8 cellular contexts compared by ENCODE assay signal in the genomic region with DNA sequence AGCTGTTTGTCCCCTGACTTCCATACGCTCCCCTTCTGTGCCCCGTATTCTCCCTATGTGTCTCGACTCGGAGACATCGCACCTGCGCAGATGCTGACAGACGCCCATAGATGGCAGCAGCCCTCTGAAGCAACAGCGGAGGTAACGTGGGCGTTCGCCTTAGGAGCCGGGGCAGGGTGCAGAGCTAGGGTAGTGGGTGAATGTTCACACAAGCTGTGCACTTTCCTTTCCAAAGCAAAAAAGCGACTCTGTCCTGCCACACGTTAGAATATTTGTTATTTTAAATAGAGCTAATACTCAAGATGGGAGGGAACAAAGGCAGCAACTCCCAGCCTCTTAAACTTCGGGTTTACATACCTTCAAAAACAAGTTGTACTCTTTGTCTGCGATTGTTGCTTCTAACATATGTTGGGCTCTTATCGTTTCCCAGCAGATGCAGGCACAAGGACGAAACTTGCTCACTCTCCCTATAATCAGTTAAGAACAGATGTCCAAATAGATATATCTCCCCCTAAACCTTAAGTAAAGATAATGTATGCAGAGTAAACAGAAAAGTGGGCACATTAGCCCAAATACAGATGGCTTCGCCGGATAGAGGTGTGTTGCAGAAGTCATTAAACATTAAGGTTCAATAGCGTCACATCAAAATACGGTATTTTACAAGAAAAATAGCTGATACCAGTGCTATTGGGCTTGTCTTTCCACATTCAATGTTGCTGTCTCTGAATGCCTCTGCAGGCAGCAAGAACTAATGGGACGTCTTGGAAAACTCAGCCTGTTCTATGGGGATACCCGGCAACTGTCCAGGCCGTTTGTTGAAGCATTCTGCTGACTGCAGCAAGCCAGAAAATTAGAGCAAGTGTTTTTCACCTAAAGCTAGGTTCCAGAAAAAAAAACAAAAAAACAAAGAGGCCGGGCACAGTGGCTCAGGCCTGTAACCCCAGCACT.
DNase-seq lines count a peak whose midpoint lies in the region; ATAC-seq lines count a peak whose summit lies in the region.

No MANE protein-coding gene starts in this region.

- H3K36me3 Mint-ChIP-seq in activated naive CD8-positive, alpha-beta T cell treated with anti-CD3 and anti-CD28 coated beads, Interleukin-2, amount 50 U/mL, for 24 hours (ENCODE audit: low read depth), result no peaks in the 10 kb centered on the region

- H3K9me3 Mint-ChIP-seq in activated naive CD8-positive, alpha-beta T cell treated with anti-CD3 and anti-CD28 coated beads, Interleukin-2, amount 50 U/mL, for 24 hours, result no peaks in the 10 kb centered on the region

- H3K9me3 ChIP-seq in skeletal muscle satellite cell (replicated peaks; ENCODE audit: low read length), result no peaks in the 10 kb centered on the region

- H3K36me3 ChIP-seq in skeletal muscle satellite cell (ENCODE audit: insufficient read depth, low read length), result no peaks in the 10 kb centered on the region

- H3K27me3 ChIP-seq in skeletal muscle satellite cell (ENCODE audit: control insufficient read depth, insufficient read depth, low read length), result peaks cover 8% of the 10 kb centered on the region

- H3K27ac Mint-ChIP-seq in activated naive CD8-positive, alpha-beta T cell treated with anti-CD3 and anti-CD28 coated beads, Interleukin-2, amount 50 U/mL, for 24 hours, result no peak overlapping the region

- H3K4me3 Mint-ChIP-seq in activated naive CD8-positive, alpha-beta T cell treated with anti-CD3 and anti-CD28 coated beads, Interleukin-2, amount 50 U/mL, for 24 hours, result no peak overlapping the region

- H3K4me2 ChIP-seq in skeletal muscle satellite cell (ENCODE audit: low read length), result peak overlapping the region; percentile 70

- peaks cover 35% of the 10 kb centered on the region for H3K4me1 Mint-ChIP-seq in activated naive CD8-positive, alpha-beta T cell treated with anti-CD3 and anti-CD28 coated beads, Interleukin-2, amount 50 U/mL, for 24 hours

- ATAC-seq in GM21390 (IDR thresholded peaks at IDR 0.05; ENCODE audit: unreplicated experiment), result peak; percentile 98
- peak; percentile 96 for ATAC-seq in activated naive CD8-positive, alpha-beta T cell treated with anti-CD3 and anti-CD28 coated beads, Interleukin-2, amount 50 U/mL, for 24 hours

- peaks cover 5% of the 10 kb centered on the region for H3K27me3 Mint-ChIP-seq in activated naive CD8-positive, alpha-beta T cell treated with anti-CD3 and anti-CD28 coated beads, Interleukin-2, amount 50 U/mL, for 24 hours

- DNase-seq in DMS114 treated with DMSO at 0.1 percent for 48 hours (lab: John Stamatoyannopoulos, UW; ENCODE audit: unreplicated experiment) (peak; percentile 35), HT1080 (ENCODE audit: low read depth) (peak; percentile 39), T-helper 1 cell (peak; percentile 30 to 75 (median 57)), hippocampal formation (lab: John Stamatoyannopoulos, UW) (peak; percentile 75 to 82), NCI-H2029 treated with DMSO at 0.1 percent for 48 hours (lab: John Stamatoyannopoulos, UW) (no peak)
- peak; percentile 79 for DNase-seq in activated naive CD8-positive, alpha-beta T cell treated with anti-CD3 and anti-CD28 coated beads, Interleukin-2, amount 50 U/mL, for 24 hours

- no peak overlapping the region for H3K9ac ChIP-seq in skeletal muscle satellite cell (ENCODE audit: low read depth, low read length)

- peaks cover 16% of the 10 kb centered on the region for H3K4me1 ChIP-seq in skeletal muscle satellite cell (ENCODE audit: control insufficient read depth, insufficient read depth, low read length)

- peak overlapping the region; percentile 37 for H3K4me3 ChIP-seq in skeletal muscle satellite cell (ENCODE audit: low read length)
